Comparison of ENCODE assay signal across 1 cellular context in the genomic region with DNA sequence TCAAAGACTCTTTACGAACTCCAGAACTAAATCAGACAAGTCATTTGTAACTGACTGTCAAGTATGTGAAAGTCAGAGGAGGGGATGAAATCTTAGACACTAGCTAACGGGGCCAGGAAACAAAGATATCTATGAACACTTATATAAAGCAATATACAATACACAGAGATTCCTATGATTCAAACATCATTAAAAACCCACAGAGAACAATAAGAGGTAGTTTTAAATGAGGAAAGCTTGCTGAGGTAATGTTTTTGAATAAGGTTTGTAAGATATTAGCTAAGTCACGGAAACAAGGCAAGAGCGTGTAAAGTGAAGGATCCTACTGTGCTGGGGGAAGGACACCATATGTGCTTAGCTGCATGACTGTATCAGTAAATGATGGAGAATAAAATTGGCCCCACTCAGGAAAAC.
TF ChIP-seq lines count a peak whose summit lies in the region.

No MANE protein-coding gene starts in this region.

TF ChIP-seq in GM23338, 12 proteins besides CTCF, POLR2A, EP300 and RAD21:
- no peak for TF ChIP-seq REST (IDR thresholded peaks at IDR 0.05; ENCODE audit: unreplicated experiment)
- no peak for TF ChIP-seq EZH2phosphoT487 (IDR thresholded peaks at IDR 0.05; ENCODE audit: unreplicated experiment)
- no peak for TF ChIP-seq ZNF331 (CRISPR knock-in tag; IDR thresholded peaks at IDR 0.05; ENCODE audit: low read depth)
- no peak for TF ChIP-seq POLR2AphosphoS5 (IDR thresholded peaks at IDR 0.05; ENCODE audit: low read depth)
- TF ChIP-seq ETS1 (IDR thresholded peaks at IDR 0.05) = no peak
